Comparison of ENCODE assay signal across 2 cellular contexts in genomic region chr3:14415501-14415900, GRCh38.
TF ChIP-seq lines count a peak whose summit lies in the region.

No MANE protein-coding gene starts in this region.

TF ChIP-seq in IMR-90, 13 proteins besides CTCF, POLR2A, EP300 and RAD21:
- TF ChIP-seq SMC3 (IDR thresholded peaks at IDR 0.05; ENCODE audit: low read depth, low read length) (no peak), MAFK (IDR thresholded peaks at IDR 0.05; ENCODE audit: low read depth, low read length) (peak; percentile 58; the same call in 1 of the 2 replicates)

TF ChIP-seq in K562, 482 proteins besides CTCF, POLR2A, EP300 and RAD21:
- TF ChIP-seq POLR2AphosphoS5 (IDR thresholded peaks at IDR 0.05; ENCODE audit: control insufficient read depth, insufficient read depth, low read depth, low read length): 0 out of 2 replicates have a peak, but pooled peaks have one; percentile 9
- no peak for TF ChIP-seq FOXA1 (IDR thresholded peaks at IDR 0.05; ENCODE audit: borderline replicate concordance)
- no peak for TF ChIP-seq ARHGAP35 (IDR thresholded peaks at IDR 0.05; ENCODE audit: partially characterized antibody)
- no peak for TF ChIP-seq RBM17 (IDR thresholded peaks at IDR 0.05; ENCODE audit: borderline replicate concordance, low read depth, low read length)
